16 cellular contexts compared by ENCODE assay signal in the genomic region with DNA sequence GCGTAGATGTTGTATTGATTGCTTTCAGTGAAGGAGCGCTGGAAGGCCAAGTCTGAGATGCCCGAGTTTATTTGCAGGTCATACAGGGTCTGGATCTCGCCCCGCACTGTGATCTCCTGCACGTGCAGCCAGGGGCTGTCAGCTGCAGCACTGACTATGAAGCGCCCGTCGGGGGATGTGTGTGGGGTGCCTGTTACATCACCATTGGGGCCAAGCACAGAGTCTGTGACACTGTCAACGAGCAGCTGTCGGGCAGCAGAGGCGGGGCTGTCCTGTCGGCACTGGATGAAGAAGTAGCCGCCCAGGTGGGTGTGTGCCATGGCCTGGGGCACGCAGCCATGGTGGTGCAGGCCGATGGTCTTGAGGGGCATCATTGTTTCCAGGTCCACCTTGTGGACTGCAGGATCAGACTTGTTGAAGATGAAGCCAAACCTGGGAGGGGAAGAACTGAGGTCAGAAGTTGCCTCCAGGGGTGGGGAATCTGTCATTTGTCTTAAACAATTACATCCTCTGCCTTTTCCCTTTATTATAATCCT.
DNase-seq lines count a peak whose midpoint lies in the region; ATAC-seq and TF ChIP-seq lines count a peak whose summit lies in the region.
"Had no signal": no experiment of that assay in that cellular context is flagged by ENCODE, and none has a peak within 500 bp of the region (broad histone marks: within the 10 kb centered on the region; RNA-seq: fewer than 3 reads in every experiment).

No MANE protein-coding gene starts in this region.

- CTCF ChIA-PET in activated CD4-positive, alpha-beta T cell treated with anti-CD3 and anti-CD28 coated beads for 36 hours (lab: Charles Lee): no interaction called here

- intact Hi-C loops in activated CD4-positive, alpha-beta T cell treated with anti-CD3 and anti-CD28 coated beads, Interleukin-2, amount 10 ng/mL, durations not matched to agents 24 days and 14 days (cut with micrococcal nuclease): no loop called here
- intact Hi-C loops in activated CD4-positive, alpha-beta T cell treated with anti-CD3 and anti-CD28 coated beads for 36 hours (cut with DNase I, micrococcal nuclease): no loop called here
- intact Hi-C loops in body of pancreas (cut with DNase I): no loop called here

- H3K36me3 ChIP-seq in body of pancreas (replicated peaks in 1 of 2; ENCODE audit: insufficient read depth in 1 of 2, low read depth in 2 of 2): no peaks in the 10 kb centered on the region
- H3K36me3 ChIP-seq: BLaER1, HAP-1 had no signal

- no peaks in the 10 kb centered on the region for H3K9me3 ChIP-seq in body of pancreas
- H3K9me3 ChIP-seq: Caco-2, HAP-1 had no signal

- no peak for TF ChIP-seq POLR2A in body of pancreas (IDR thresholded peaks at IDR 0.05)

- no peaks in the 10 kb centered on the region for H3K4me1 Mint-ChIP-seq in activated CD4-positive, alpha-beta T cell treated with anti-CD3 and anti-CD28 coated beads, Interleukin-2, amount 10 ng/mL, durations not matched to agents 24 days and 14 days
- H3K4me1 Mint-ChIP-seq in activated CD4-positive, alpha-beta T cell treated with anti-CD3 and anti-CD28 coated beads for 36 hours: no peaks in the 10 kb centered on the region
- H3K4me1 Mint-ChIP-seq: CD8-positive, alpha-beta memory T cell had no signal

- no peak for TF ChIP-seq CTCF in body of pancreas (IDR thresholded peaks at IDR 0.05)

- no peak overlapping the region for H3K4me3 Mint-ChIP-seq in activated CD4-positive, alpha-beta T cell treated with anti-CD3 and anti-CD28 coated beads, Interleukin-2, amount 10 ng/mL, durations not matched to agents 24 days and 14 days
- no peak overlapping the region for H3K4me3 Mint-ChIP-seq in activated CD4-positive, alpha-beta T cell treated with anti-CD3 and anti-CD28 coated beads for 36 hours
- H3K4me3 Mint-ChIP-seq: CD8-positive, alpha-beta memory T cell; HFFc6 had no signal

- H3K4me1 ChIP-seq in body of pancreas: no peaks in the 10 kb centered on the region
- H3K4me1 ChIP-seq: Caco-2, HAP-1 had no signal

- ATAC-seq in activated CD4-positive, alpha-beta T cell treated with anti-CD3 and anti-CD28 coated beads for 36 hours: no peak
- ATAC-seq in esophagus mucosa (peak; percentile 17), body of pancreas (no peak), GM18867 (IDR thresholded peaks at IDR 0.05; ENCODE audit: unreplicated experiment) (no peak)

- no peaks in the 10 kb centered on the region for H3K27me3 ChIP-seq in body of pancreas
- H3K27me3 ChIP-seq: BLaER1 had no signal

- no peak overlapping the region for H3K4me3 ChIP-seq in body of pancreas
- H3K4me3 ChIP-seq: BLaER1, HAP-1 had no signal

- DNase-seq in activated CD4-positive, alpha-beta T cell treated with anti-CD3 and anti-CD28 coated beads, Interleukin-2, amount 10 ng/mL, durations not matched to agents 24 days and 14 days: peak; percentile 34
- DNase-seq in activated CD4-positive, alpha-beta T cell treated with anti-CD3 and anti-CD28 coated beads for 36 hours: no peak
- DNase-seq in myocyte (ENCODE audit: low read depth) (peak; percentile 6), body of pancreas (no peak)
- DNase-seq in stimulated activated CD4-positive, alpha-beta T cell treated with anti-CD3 and anti-CD28 coated beads, Interleukin-2, amount 100 ng/mL, for 48 hours: no peak
- DNase-seq: 8988T; AML-193; Caco-2; CD8-positive, alpha-beta memory T cell; DND-41; GDM1; HFFc6 had no signal

- no peak overlapping the region for H3K27ac Mint-ChIP-seq in activated CD4-positive, alpha-beta T cell treated with anti-CD3 and anti-CD28 coated beads, Interleukin-2, amount 10 ng/mL, durations not matched to agents 24 days and 14 days
- no peak overlapping the region for H3K27ac Mint-ChIP-seq in activated CD4-positive, alpha-beta T cell treated with anti-CD3 and anti-CD28 coated beads for 36 hours
- H3K27ac Mint-ChIP-seq: HFFc6 had no signal

- no peaks in the 10 kb centered on the region for H3K36me3 Mint-ChIP-seq in activated CD4-positive, alpha-beta T cell treated with anti-CD3 and anti-CD28 coated beads, Interleukin-2, amount 10 ng/mL, durations not matched to agents 24 days and 14 days (ENCODE audit: low read depth)
- H3K36me3 Mint-ChIP-seq in activated CD4-positive, alpha-beta T cell treated with anti-CD3 and anti-CD28 coated beads for 36 hours (ENCODE audit: low read depth): no peaks in the 10 kb centered on the region
- H3K36me3 Mint-ChIP-seq: CD8-positive, alpha-beta memory T cell had no signal

- H3K9me3 Mint-ChIP-seq in activated CD4-positive, alpha-beta T cell treated with anti-CD3 and anti-CD28 coated beads, Interleukin-2, amount 10 ng/mL, durations not matched to agents 24 days and 14 days: no peaks in the 10 kb centered on the region
- H3K9me3 Mint-ChIP-seq in activated CD4-positive, alpha-beta T cell treated with anti-CD3 and anti-CD28 coated beads for 36 hours (ENCODE audit: low read depth): no peaks in the 10 kb centered on the region
- H3K9me3 Mint-ChIP-seq: CD8-positive, alpha-beta memory T cell; HFFc6 had no signal

- H3K27ac ChIP-seq in body of pancreas: no peak overlapping the region
- H3K27ac ChIP-seq: BLaER1 had no signal

- POLR2A ChIA-PET in activated CD4-positive, alpha-beta T cell treated with anti-CD3 and anti-CD28 coated beads for 36 hours (lab: Charles Lee): no interaction called here

- H3K27me3 Mint-ChIP-seq in activated CD4-positive, alpha-beta T cell treated with anti-CD3 and anti-CD28 coated beads, Interleukin-2, amount 10 ng/mL, durations not matched to agents 24 days and 14 days: peaks cover 5% of the 10 kb centered on the region
- no peaks in the 10 kb centered on the region for H3K27me3 Mint-ChIP-seq in activated CD4-positive, alpha-beta T cell treated with anti-CD3 and anti-CD28 coated beads for 36 hours

- WGBS in body of pancreas, 2 donors: 54 to 62% methylated on average over 14 to 16 of the region's 16 CpGs

Comparison
In these comparisons a context has a peak if more than half of its experiments do, and no peak if none do; other contexts are left out.
1. DNase-seq: peak in activated CD4-positive, alpha-beta T cell treated with anti-CD3 and anti-CD28 coated beads, Interleukin-2, amount 10 ng/mL, durations not matched to agents 24 days and 14 days (single experiment) and myocyte (single experiment); none in activated CD4-positive, alpha-beta T cell treated with anti-CD3 and anti-CD28 coated beads for 36 hours (single experiment), stimulated activated CD4-positive, alpha-beta T cell treated with anti-CD3 and anti-CD28 coated beads, Interleukin-2, amount 100 ng/mL, for 48 hours (0 of 2) and body of pancreas (0 of 4).